Comparison of ENCODE assay signal across 11 cellular contexts in genomic region chr20:37356387-37356786, GRCh38. TPM values are rescaled to one million over a fixed set of nuclear protein-coding genes. Genes with fewer than 3 reads are reported as not detected.
A peak's percentile ranks its signal among the peaks of the same experiment; 100 is the strongest.
DNase-seq lines count a peak whose midpoint lies in the region; ATAC-seq and TF ChIP-seq lines count a peak whose summit lies in the region.
"Had no signal": no experiment of that assay in that cellular context is flagged by ENCODE, and none has a peak within 500 bp of the region (broad histone marks: within the 10 kb centered on the region; RNA-seq: fewer than 3 reads in every experiment).

No MANE protein-coding gene starts in this region.

- H3K9me3 ChIP-seq in H9 (ENCODE audit: control insufficient read depth, low read depth, low read length) (no peaks in the 10 kb centered on the region), stomach (no peaks in the 10 kb centered on the region), testis (no peaks in the 10 kb centered on the region)
- H3K9me3 ChIP-seq: SJSA1 had no signal

- no peaks in the 10 kb centered on the region for H3K27me3 ChIP-seq in H9 (ENCODE audit: insufficient read depth, low read length)
- no peaks in the 10 kb centered on the region for H3K27me3 ChIP-seq in stomach
- H3K27me3 ChIP-seq in testis: no peaks in the 10 kb centered on the region
- H3K27me3 ChIP-seq: SJSA1 had no signal

- H3K27ac ChIP-seq in H9 (ENCODE audit: insufficient read length, low read depth, low read length): no peak overlapping the region
- peak overlapping the region; percentile 7 for H3K27ac ChIP-seq in angular gyrus (ENCODE audit: low read depth, low read length)
- peak overlapping the region in 4 of 5 donors; percentile 17 to 68 (median 55) for H3K27ac ChIP-seq in stomach
- peak overlapping the region in 1 of 2 donors; percentile 36 for H3K27ac ChIP-seq in testis
- H3K27ac ChIP-seq: SJSA1 had no signal

- TF ChIP-seq POLR2A in stomach (IDR thresholded peaks at IDR 0.05) (no peak), testis (IDR thresholded peaks at IDR 0.05) (no peak)

- no peak overlapping the region for H2BK15ac ChIP-seq in H9 (ENCODE audit: low read depth, low read length)

- H3K9ac ChIP-seq in H9 (ENCODE audit: extremely low read depth, insufficient read length, low read length): no peak overlapping the region

- no peak overlapping the region for H2BK20ac ChIP-seq in H9 (ENCODE audit: low read depth, low read length, poor library complexity, severe bottlenecking)

- H3K36me3 Mint-ChIP-seq in H9 (ENCODE audit: insufficient read depth in 1 of 3, low read depth in 3 of 3): peaks cover 0 to 8% (median 8%) of the 10 kb centered on the region in 3 experiments; a peak in 4 of 7 replicates

- H4K5ac ChIP-seq in H9 (ENCODE audit: insufficient read length, low read depth, low read length): no peak overlapping the region

- no peaks in the 10 kb centered on the region for H3K27me3 Mint-ChIP-seq in H9 (ENCODE audit: low read depth)

- no peak for TF ChIP-seq EP300 in stomach (IDR thresholded peaks at IDR 0.05)

- no peak for DNase-seq in H9
- DNase-seq in islet precursor cell: peak; percentile 54
- peak; percentile 76 for DNase-seq in stomach
- DNase-seq in testis: no peak
- DNase-seq in NCI-H2227 (lab: John Stamatoyannopoulos, UW; ENCODE audit: unreplicated experiment): no peak
- DNase-seq: activated gamma-delta T cell, glutamatergic neuron had no signal

- H3T11ph ChIP-seq in H9 (ENCODE audit: low read length): no peak overlapping the region

- no peak overlapping the region for H2BK120ac ChIP-seq in H9 (ENCODE audit: low read depth, low read length, poor library complexity, severe bottlenecking)

- ATAC-seq in HG02885 (IDR thresholded peaks at IDR 0.05; ENCODE audit: poor library complexity, unreplicated experiment): no peak
- no peak for ATAC-seq in GM18502 (IDR thresholded peaks at IDR 0.05; ENCODE audit: poor library complexity, unreplicated experiment)

- H3K4me1 ChIP-seq in H9 (ENCODE audit: insufficient read depth, low read length): no peaks in the 10 kb centered on the region
- peaks cover 50 to 90% (median 79%) of the 10 kb centered on the region in 4 donors for H3K4me1 ChIP-seq in stomach
- H3K4me1 ChIP-seq in testis: peaks cover 40% of the 10 kb centered on the region
- H3K4me1 ChIP-seq: SJSA1 had no signal

- peaks cover 9 to 25% of the 10 kb centered on the region in 2 experiments for H3K4me1 Mint-ChIP-seq in H9

- H4K20me1 ChIP-seq in H9 (ENCODE audit: control insufficient read depth, insufficient read depth, insufficient read length): no peaks in the 10 kb centered on the region

- no peak overlapping the region for H4K91ac ChIP-seq in H9 (ENCODE audit: insufficient read length, low read depth, low read length)

- H2AFZ ChIP-seq in H9 (ENCODE audit: low read length): no peak overlapping the region

- H3K79me2 ChIP-seq in H9 (ENCODE audit: insufficient read depth, low read length): peaks cover 2% of the 10 kb centered on the region; the same call in 1 of the 2 replicates

- WGBS in H9 (ENCODE audit: extremely low coverage, insufficient read length, low lambda C conversion rate): no CpG with 5 or more reads among the region's 8 CpGs
- 24 to 30% (median 29%) methylated on average over 7 to 8 of the region's 8 CpGs for WGBS in stomach, 5 donors
- 53 to 61% methylated on average over 8 of the region's 8 CpGs for WGBS in testis, 2 donors

- no peak overlapping the region for H3K18ac ChIP-seq in H9 (ENCODE audit: insufficient read length, low read depth, low read length)

- no peak overlapping the region for H3K56ac ChIP-seq in H9 (ENCODE audit: insufficient read length, low read depth, low read length)

- no peak overlapping the region for H3K4me2 ChIP-seq in H9 (ENCODE audit: insufficient read depth, insufficient read length, low read length)

- no peak overlapping the region for H4K8ac ChIP-seq in H9 (replicated peaks; ENCODE audit: insufficient read length, low read depth, low read length)

- peak overlapping the region; percentile 64 to 96 (median 83) for H3K27ac Mint-ChIP-seq in H9

- intact Hi-C loops in stomach (cut with DNase I; ENCODE audit: low total_unique reads): no loop called here
- intact Hi-C loops in testis (cut with DNase I; ENCODE audit: low total_unique reads): no loop called here

- peaks cover 0 to 26% (median 24%) of the 10 kb centered on the region in 4 donors for H3K36me3 ChIP-seq in stomach
- H3K36me3 ChIP-seq in testis (ENCODE audit: low read depth, missing control alignments): no peaks in the 10 kb centered on the region
- H3K36me3 ChIP-seq: SJSA1 had no signal

- H3K23ac ChIP-seq in H9 (ENCODE audit: insufficient read length, low read depth, low read length): no peak overlapping the region

- no peak overlapping the region for H2BK12ac ChIP-seq in H9 (ENCODE audit: insufficient read length, low read depth, low read length)

- no peak overlapping the region for H2BK5ac ChIP-seq in H9 (ENCODE audit: insufficient read length, low read length)

- no peak overlapping the region for H3K4me3 ChIP-seq in stomach
- H3K4me3 ChIP-seq in testis: no peak overlapping the region
- H3K4me3 ChIP-seq: SJSA1 had no signal

- H3K4me3 Mint-ChIP-seq in H9: no peak overlapping the region

- no peak overlapping the region for H2AK5ac ChIP-seq in H9 (ENCODE audit: insufficient read length, low read length)

- H3K23me2 ChIP-seq in H9 (ENCODE audit: insufficient read length, low read depth, low read length, poor library complexity, severe bottlenecking): no peaks in the 10 kb centered on the region

- no peak overlapping the region for H3K4ac ChIP-seq in H9 (ENCODE audit: low read depth, low read length)

- no peak overlapping the region; the same call in 1 of the 2 replicates for H3K14ac ChIP-seq in H9 (ENCODE audit: insufficient read depth, low read length)

- no peaks in the 10 kb centered on the region for H3K9me3 Mint-ChIP-seq in H9

- no peak for TF ChIP-seq CTCF in H9 (conservative IDR thresholded peaks at IDR 0.05)
- TF ChIP-seq CTCF in stomach (IDR thresholded peaks at IDR 0.05): no peak
- TF ChIP-seq CTCF in testis (IDR thresholded peaks at IDR 0.05): no peak

- H3K79me1 ChIP-seq in H9 (ENCODE audit: insufficient read depth, low read depth, low read length, poor library complexity, severe bottlenecking): peaks cover 3% of the 10 kb centered on the region

RNA-seq across cellular contexts. Expression of gene SRC, which starts 10.4 kb away (rescaled TPM):
- 37.5 and 44.5 TPM in 2 replicates for total RNA-seq in H9 (2021)
- 100 to 1,000 TPM in 1 of 5 donors, 10 to 100 TPM in 4; 31.6 to 471 (median 69.8) TPM for total RNA-seq in stomach
- polyA plus RNA-seq in stomach: 10 to 100 TPM; 40.7 to 47.4 (median 47.2) TPM
- 100 to 1,000 TPM; 143 to 179 TPM for total RNA-seq in testis
- polyA plus RNA-seq in testis (ENCODE audit: insufficient read depth, low read depth, low replicate concordance): 90.3 TPM

Comparison
In these comparisons a context has a peak if more than half of its experiments do, and no peak if none do; other contexts are left out.
1. DNase-seq: peak in islet precursor cell (single experiment) and stomach (single experiment); none in H9 (single experiment), testis (single experiment) and NCI-H2227 (single experiment).